Comparison of ENCODE assay signal across 9 cellular contexts in the genomic region with DNA sequence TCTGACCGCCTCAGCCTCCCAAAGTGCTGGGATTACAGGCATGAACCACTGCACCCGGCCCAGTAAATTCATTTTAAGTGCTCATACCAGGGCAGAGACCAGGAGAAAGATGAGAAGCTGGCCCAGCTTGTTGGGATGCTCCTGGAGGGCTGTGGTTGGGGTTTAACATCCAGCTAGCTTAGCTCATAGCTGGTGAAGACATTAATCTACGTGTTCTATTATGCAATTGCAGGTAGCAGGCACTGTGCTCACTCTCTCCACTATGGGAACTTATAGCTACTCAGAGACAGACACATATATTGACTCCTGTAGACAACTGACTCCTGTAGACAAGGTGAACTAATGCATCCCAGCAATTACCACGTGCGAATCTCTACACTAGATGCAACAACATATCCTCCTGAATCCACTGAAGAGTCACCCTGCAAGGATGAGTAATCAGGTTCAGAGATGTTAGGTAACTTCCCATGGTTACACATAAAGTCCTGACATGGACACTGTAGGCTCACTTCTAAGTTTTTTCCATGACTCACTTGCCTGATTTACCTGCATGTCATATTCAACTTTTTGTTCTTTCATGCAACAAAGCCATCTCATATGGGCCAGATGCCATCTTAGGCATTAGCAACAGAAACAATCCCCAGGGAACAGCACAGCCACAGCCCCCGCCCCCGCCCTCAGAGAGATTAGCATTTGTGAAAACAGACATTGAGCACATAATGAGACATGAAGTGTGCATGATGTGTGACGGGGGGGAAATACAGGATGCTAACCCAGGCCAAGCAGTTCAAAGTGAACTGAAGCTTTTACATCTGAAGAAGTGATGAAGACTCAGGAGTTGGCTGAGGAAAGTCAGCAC. TPM values are rescaled to one million over a fixed set of nuclear protein-coding genes. Genes with fewer than 3 reads are reported as not detected.
DNase-seq lines count a peak whose midpoint lies in the region; ATAC-seq and TF ChIP-seq lines count a peak whose summit lies in the region.
"Had no signal": no experiment of that assay in that cellular context is flagged by ENCODE, and none has a peak within 500 bp of the region (broad histone marks: within the 10 kb centered on the region; RNA-seq: fewer than 3 reads in every experiment).

No MANE protein-coding gene starts in this region.

- no peak overlapping the region for H4K91ac ChIP-seq in trophoblast cell (ENCODE audit: low read depth, low read length)

- H3K23ac ChIP-seq in trophoblast cell (ENCODE audit: low read length), result no peak overlapping the region

- H3K27ac ChIP-seq in trophoblast cell (ENCODE audit: low read depth, low read length) (no peak overlapping the region), ovary (no peak overlapping the region)
- H3K27ac ChIP-seq in CD4-positive, alpha-beta T cell (ENCODE audit: low read depth, low read length), result no peak overlapping the region

- no peaks in the 10 kb centered on the region for H3K27me3 ChIP-seq in trophoblast cell (ENCODE audit: insufficient read depth, low read length)
- H3K27me3 ChIP-seq in CD4-positive, alpha-beta T cell (ENCODE audit: control insufficient read depth, insufficient read depth, low read length), result no peaks in the 10 kb centered on the region
- no peaks in the 10 kb centered on the region for H3K27me3 ChIP-seq in ovary

- H3K9ac ChIP-seq in trophoblast cell (ENCODE audit: low read length), result no peak overlapping the region

- H3K79me1 ChIP-seq in trophoblast cell (ENCODE audit: low read length), result no peaks in the 10 kb centered on the region

- H3K4me1 Mint-ChIP-seq in activated CD4-positive, alpha-beta T cell treated with anti-CD3 and anti-CD28 coated beads for 36 hours, result peaks cover 35% of the 10 kb centered on the region
- H3K4me1 Mint-ChIP-seq in activated T-cell treated with anti-CD3 and anti-CD28 coated beads, Interleukin-2, amount 50 U/mL, for 24 hours (ENCODE audit: low read depth), result peaks cover 36% of the 10 kb centered on the region
- H3K4me1 Mint-ChIP-seq in CD4-positive, alpha-beta T cell (ENCODE audit: low read depth), result no peaks in the 10 kb centered on the region

- no peak overlapping the region for H4K8ac ChIP-seq in trophoblast cell (ENCODE audit: low read depth, low read length)

- intact Hi-C loops in activated CD4-positive, alpha-beta T cell treated with anti-CD3 and anti-CD28 coated beads for 36 hours (cut with DNase I, micrococcal nuclease), result loop anchor here (1.0 to 5.0 kb wide), 7 partner anchors 20 to 276 kb away; a partner anchor contains a TSS
- intact Hi-C loops in left colon (cut with DNase I, micrococcal nuclease), result no loop called here
- intact Hi-C loops in CD4-positive, alpha-beta T cell (cut with DNase I, micrococcal nuclease), result no loop called here
- intact Hi-C loops in ovary (cut with DNase I), result no loop called here

- POLR2A ChIA-PET in activated CD4-positive, alpha-beta T cell treated with anti-CD3 and anti-CD28 coated beads for 36 hours (lab: Charles Lee), result interaction anchor here (0.6 to 1.0 kb wide), 3 partner anchors 154 to 910 kb away, joined by 3 read pairs; no protein-coding TSS in a partner anchor
- POLR2A ChIA-PET in CD4-positive, alpha-beta T cell (lab: Charles Lee), result no interaction called here

- ATAC-seq in activated CD4-positive, alpha-beta T cell treated with anti-CD3 and anti-CD28 coated beads for 36 hours, result peak; percentile 97
- ATAC-seq in HG03342 (IDR thresholded peaks at IDR 0.05; ENCODE audit: unreplicated experiment) (peak; percentile 68), left colon (no peak)
- no peak for ATAC-seq in CD4-positive, alpha-beta T cell (ENCODE audit: poor library complexity)

- no peak overlapping the region for H2AFZ ChIP-seq in trophoblast cell (ENCODE audit: insufficient read depth, low read length, poor library complexity)

- DNase-seq in activated CD4-positive, alpha-beta T cell treated with anti-CD3 and anti-CD28 coated beads for 36 hours, result peak; percentile 77
- DNase-seq in activated CD4-positive, alpha-beta T cell treated with anti-CD3 and anti-CD28 coated beads for 1 hour, result no peak
- DNase-seq in activated T-cell treated with anti-CD3 and anti-CD28 coated beads, Interleukin-2, amount 50 U/mL, for 24 hours, result peak; percentile 65
- DNase-seq in trophoblast cell, result peak; percentile 67 to 92
- no peak for DNase-seq in left colon
- no peak for DNase-seq in CD4-positive, alpha-beta T cell
- no peak for DNase-seq in ovary

- H3K36me3 Mint-ChIP-seq in activated CD4-positive, alpha-beta T cell treated with anti-CD3 and anti-CD28 coated beads for 36 hours (ENCODE audit: low read depth), result peaks cover 27% of the 10 kb centered on the region
- H3K36me3 Mint-ChIP-seq in activated T-cell treated with anti-CD3 and anti-CD28 coated beads, Interleukin-2, amount 50 U/mL, for 24 hours (ENCODE audit: low read depth), result peaks cover 46% of the 10 kb centered on the region
- peaks cover 46% of the 10 kb centered on the region for H3K36me3 Mint-ChIP-seq in CD4-positive, alpha-beta T cell (ENCODE audit: low read depth)

- no peaks in the 10 kb centered on the region for H3K9me3 Mint-ChIP-seq in activated CD4-positive, alpha-beta T cell treated with anti-CD3 and anti-CD28 coated beads for 36 hours (ENCODE audit: low read depth)
- no peaks in the 10 kb centered on the region for H3K9me3 Mint-ChIP-seq in activated T-cell treated with anti-CD3 and anti-CD28 coated beads, Interleukin-2, amount 50 U/mL, for 24 hours
- no peaks in the 10 kb centered on the region for H3K9me3 Mint-ChIP-seq in CD4-positive, alpha-beta T cell
- H3K9me3 Mint-ChIP-seq: nephron had no signal

- no peak overlapping the region for H3K18ac ChIP-seq in trophoblast cell (ENCODE audit: low read length)

- no peak overlapping the region for H2AK5ac ChIP-seq in trophoblast cell (ENCODE audit: low read length)

- TF ChIP-seq EP300 in ovary (IDR thresholded peaks at IDR 0.05), result no peak

- no peaks in the 10 kb centered on the region for H3K4me1 ChIP-seq in trophoblast cell (ENCODE audit: control insufficient read depth in 1 of 2, insufficient read depth in 2 of 2, low read length in 2 of 2)
- H3K4me1 ChIP-seq in ovary (ENCODE audit: insufficient read depth), result no peaks in the 10 kb centered on the region

- TF ChIP-seq POLR2A in ovary (IDR thresholded peaks at IDR 0.05), result no peak

- WGBS in trophoblast cell (ENCODE audit: extremely low coverage, insufficient coverage, insufficient read length), result no CpG with 5 or more reads among the region's 8 CpGs
- WGBS in ovary, 3 donors, result 83 to 86% (median 84%) methylated on average over 8 of the region's 8 CpGs

- H4K12ac ChIP-seq in trophoblast cell (ENCODE audit: low read depth, low read length), result no peak overlapping the region

- H3K4me2 ChIP-seq in trophoblast cell (ENCODE audit: low read length), result no peak overlapping the region

- H3K4ac ChIP-seq in trophoblast cell (ENCODE audit: low read depth, low read length), result no peak overlapping the region

- H2BK120ac ChIP-seq in trophoblast cell (ENCODE audit: insufficient read depth, low read length, poor library complexity), result no peak overlapping the region

- H3K9me3 ChIP-seq in trophoblast cell (ENCODE audit: insufficient read depth, low read depth, low read length) (no peaks in the 10 kb centered on the region), ovary (no peaks in the 10 kb centered on the region)
- H3K9me3 ChIP-seq in CD4-positive, alpha-beta T cell (ENCODE audit: control insufficient read depth, low read length), result no peaks in the 10 kb centered on the region

- peak overlapping the region; percentile 82 for H3K27ac Mint-ChIP-seq in activated CD4-positive, alpha-beta T cell treated with anti-CD3 and anti-CD28 coated beads for 36 hours
- peak overlapping the region; percentile 87 for H3K27ac Mint-ChIP-seq in activated T-cell treated with anti-CD3 and anti-CD28 coated beads, Interleukin-2, amount 50 U/mL, for 24 hours
- no peak overlapping the region for H3K27ac Mint-ChIP-seq in CD4-positive, alpha-beta T cell
- H3K27ac Mint-ChIP-seq: nephron had no signal

- TF ChIP-seq CTCF in CD4-positive, alpha-beta T cell (IDR thresholded peaks at IDR 0.05), result no peak
- no peak for TF ChIP-seq CTCF in ovary (IDR thresholded peaks at IDR 0.05)

- H3K4me3 Mint-ChIP-seq in activated CD4-positive, alpha-beta T cell treated with anti-CD3 and anti-CD28 coated beads for 36 hours, result no peak overlapping the region
- peak overlapping the region; percentile 1 for H3K4me3 Mint-ChIP-seq in activated T-cell treated with anti-CD3 and anti-CD28 coated beads, Interleukin-2, amount 50 U/mL, for 24 hours
- H3K4me3 Mint-ChIP-seq in CD4-positive, alpha-beta T cell, result no peak overlapping the region
- H3K4me3 Mint-ChIP-seq: nephron had no signal

- H3K36me3 ChIP-seq in trophoblast cell (ENCODE audit: control insufficient read depth in 1 of 2, insufficient read depth in 2 of 2, low read length in 2 of 2) (peaks cover 2 to 25% of the 10 kb centered on the region in 2 experiments), ovary (no peaks in the 10 kb centered on the region)

- H3K27me3 Mint-ChIP-seq in activated CD4-positive, alpha-beta T cell treated with anti-CD3 and anti-CD28 coated beads for 36 hours, result peaks cover 7% of the 10 kb centered on the region
- H3K27me3 Mint-ChIP-seq in activated T-cell treated with anti-CD3 and anti-CD28 coated beads, Interleukin-2, amount 50 U/mL, for 24 hours, result peaks cover 6% of the 10 kb centered on the region
- H3K27me3 Mint-ChIP-seq in CD4-positive, alpha-beta T cell, result peaks cover 4% of the 10 kb centered on the region

- H3K4me3 ChIP-seq in trophoblast cell (ENCODE audit: low read depth, low read length) (no peak overlapping the region), ovary (no peak overlapping the region)

- CTCF ChIA-PET in activated CD4-positive, alpha-beta T cell treated with anti-CD3 and anti-CD28 coated beads for 36 hours (lab: Charles Lee), result interaction anchor here (1.1 to 1.8 kb wide), 3 partner anchors 8 to 35 kb away, joined by 3 to 7 read pairs (median 3); no protein-coding TSS in a partner anchor
- CTCF ChIA-PET in CD4-positive, alpha-beta T cell (lab: Charles Lee), result no interaction called here

- H3K14ac ChIP-seq in trophoblast cell (ENCODE audit: low read length), result no peak overlapping the region

- no peak overlapping the region for H2BK12ac ChIP-seq in trophoblast cell (ENCODE audit: low read length)

- no peaks in the 10 kb centered on the region for H3K79me2 ChIP-seq in trophoblast cell (ENCODE audit: control insufficient read depth, insufficient read depth, low read length, poor library complexity)

- no peak overlapping the region for H2BK5ac ChIP-seq in trophoblast cell (ENCODE audit: low read depth, low read length, poor library complexity)

RNA-seq across cellular contexts. Expression of a gene that starts 37.2 kb away (rescaled TPM):
- 10 to 100 TPM; 15.2 to 18.7 TPM for total RNA-seq in activated CD4-positive, alpha-beta T cell treated with anti-CD3 and anti-CD28 coated beads for 36 hours
- 37.1 and 37.9 TPM in 2 replicates for polyA plus RNA-seq in trophoblast cell (2013)
- 10 to 100 TPM; 44.3 to 55.9 TPM for total RNA-seq in left colon
- 1 to 10 TPM; 1.5 to 2.9 TPM for total RNA-seq in CD4-positive, alpha-beta T cell
- 10 to 100 TPM; 10.7 to 26.5 (median 24.6) TPM for total RNA-seq in ovary
- 10 to 100 TPM; 17.9 to 55.2 TPM for polyA plus RNA-seq in ovary

Comparison
In these comparisons a context has a peak if more than half of its experiments do, and no peak if none do; other contexts are left out.
1. DNase-seq: peak in activated CD4-positive, alpha-beta T cell treated with anti-CD3 and anti-CD28 coated beads for 36 hours (single experiment), activated T-cell treated with anti-CD3 and anti-CD28 coated beads, Interleukin-2, amount 50 U/mL, for 24 hours (single experiment) and trophoblast cell (2 of 2); none in activated CD4-positive, alpha-beta T cell treated with anti-CD3 and anti-CD28 coated beads for 1 hour (single experiment), left colon (0 of 2), CD4-positive, alpha-beta T cell (0 of 10) and ovary (0 of 5).
2. ATAC-seq: peak in activated CD4-positive, alpha-beta T cell treated with anti-CD3 and anti-CD28 coated beads for 36 hours (single experiment) and HG03342 (single experiment); none in left colon (single experiment) and CD4-positive, alpha-beta T cell (single experiment).
3. intact Hi-C loops: an anchor here in activated CD4-positive, alpha-beta T cell treated with anti-CD3 and anti-CD28 coated beads for 36 hours (1.0 to 5.0 kb wide); none called in left colon, CD4-positive, alpha-beta T cell and ovary.